23 cellular contexts compared by ENCODE assay signal in genomic region chr17:58699771-58700170, GRCh38. TPM values are rescaled to one million over a fixed set of nuclear protein-coding genes. Genes with fewer than 3 reads are reported as not detected.
"Had no signal": no experiment of that assay in that cellular context is flagged by ENCODE, and none has a peak within 500 bp of the region (broad histone marks: within the 10 kb centered on the region; RNA-seq: fewer than 3 reads in every experiment).

No MANE protein-coding gene starts in this region.

- DNase-seq: colonic mucosa; cortex of kidney; effector CD8-positive, alpha-beta T cell; effector memory CD8-positive, alpha-beta T cell; endodermal cell; foreskin keratinocyte; heart left ventricle; hypothalamus; left cardiac atrium; left lung; left ventricle myocardium superior; lower lobe of right lung; mesenchymal stem cell; mucosa of descending colon; naive B cell had no signal

- ATAC-seq: effector memory CD8-positive, alpha-beta T cell; foreskin keratinocyte; gastroesophageal sphincter; heart left ventricle; left cardiac atrium; left lung; left ventricle myocardium superior; lower lobe of right lung; mucosa of descending colon had no signal

- H3K79me2 ChIP-seq: hepatocyte had no signal

- FAIRE-seq: endometrium, endothelial cell of umbilical vein, frontal cortex, islet of Langerhans, keratinocyte had no signal

- H3K27me3 ChIP-seq: colonic mucosa, esophagus muscularis mucosa, foreskin keratinocyte, gastroesophageal sphincter, heart left ventricle, hepatocyte, left lung had no signal

- H3K4me1 ChIP-seq: colonic mucosa, foreskin keratinocyte, gastroesophageal sphincter, heart left ventricle, left lung, lower lobe of right lung had no signal

- H2AFZ ChIP-seq: hepatocyte had no signal

- H3K9me3 ChIP-seq: colonic mucosa, esophagus muscularis mucosa, gastroesophageal sphincter, heart left ventricle, left lung, lower lobe of right lung, mucosa of descending colon had no signal

- H3K4me3 ChIP-seq: colonic mucosa, esophagus muscularis mucosa, gastroesophageal sphincter, heart left ventricle, hepatocyte, left lung, lower lobe of right lung, mucosa of descending colon had no signal

- H3K27ac ChIP-seq: colonic mucosa, esophagus muscularis mucosa, foreskin keratinocyte, gastroesophageal sphincter, heart left ventricle, hepatocyte, left lung, lower lobe of right lung had no signal

- H3K4me2 ChIP-seq: hepatocyte had no signal

- H3K36me3 ChIP-seq: colonic mucosa had no signal

RNA-seq across cellular contexts. Expression of gene TEX14, which starts 7.9 kb away (rescaled TPM):
- total RNA-seq: endothelial cell of umbilical vein had no signal
- polyA plus RNA-seq: foreskin keratinocyte, hepatocyte had no signal

RNA-seq across cellular contexts. Expression of gene PPM1E, which starts 55.9 kb away (rescaled TPM):
- total RNA-seq: endothelial cell of umbilical vein had no signal
- polyA plus RNA-seq: keratinocyte had no signal
